Comparison of ENCODE assay signal across 9 cellular contexts in genomic region chr10:7666253-7667023, GRCh38. TPM values are rescaled to one million over a fixed set of nuclear protein-coding genes. Genes with fewer than 3 reads are reported as not detected.
DNase-seq lines count a peak whose midpoint lies in the region; ATAC-seq, FAIRE-seq and TF ChIP-seq lines count a peak whose summit lies in the region.
"Had no signal": no experiment of that assay in that cellular context is flagged by ENCODE, and none has a peak within 500 bp of the region (broad histone marks: within the 10 kb centered on the region; RNA-seq: fewer than 3 reads in every experiment).

Gene ITIH5 (minus strand): TSS chr10:7666966. CDS start chr10:7666892, 74 bp downstream.

- H3K4me1 Mint-ChIP-seq in stimulated activated effector memory CD8-positive, alpha-beta T cell treated with anti-CD3 and anti-CD28 coated beads, Interleukin-12 subunit alpha, Interleukin-12 subunit beta, amount 100 ng/mL, for 72 hours: peaks cover 15% of the 10 kb centered on the region

- no peaks in the 10 kb centered on the region for H3K79me2 ChIP-seq in keratinocyte (ENCODE audit: control insufficient read depth, insufficient read depth, low read length)

- POLR2A ChIA-PET in HEK293 (lab: Yijun Ruan, JAX): no interaction called here

- H3K9me1 ChIP-seq in keratinocyte (ENCODE audit: control insufficient read depth, extremely low read depth, insufficient read depth, low read length): no peaks in the 10 kb centered on the region

- FAIRE-seq in keratinocyte (lab: Jason Lieb, UNC): no peak

- no peak within 1 kb of the TSS for H3K9ac ChIP-seq in keratinocyte (ENCODE audit: control insufficient read depth, extremely low read depth, insufficient read depth, low read length)

- H3K9me3 Mint-ChIP-seq in stimulated activated effector memory CD8-positive, alpha-beta T cell treated with anti-CD3 and anti-CD28 coated beads, Interleukin-12 subunit alpha, Interleukin-12 subunit beta, amount 100 ng/mL, for 72 hours: no peaks in the 10 kb centered on the region

- H3K27ac Mint-ChIP-seq in stimulated activated effector memory CD8-positive, alpha-beta T cell treated with anti-CD3 and anti-CD28 coated beads, Interleukin-12 subunit alpha, Interleukin-12 subunit beta, amount 100 ng/mL, for 72 hours: no peak within 1 kb of the TSS

- H3K9me3 ChIP-seq in HEK293 (ENCODE audit: control insufficient read depth, insufficient read depth, low read depth, low read length): no peaks in the 10 kb centered on the region
- H3K9me3 ChIP-seq in ascending aorta: no peaks in the 10 kb centered on the region
- H3K9me3 ChIP-seq in keratinocyte (ENCODE audit: control insufficient read depth, low read depth, low read length): no peaks in the 10 kb centered on the region

- H3K4me1 ChIP-seq in HEK293 (ENCODE audit: control insufficient read depth, insufficient read depth, low read length): 0 out of 2 replicates have a peak, but pooled peaks cover 2% of the 10 kb centered on the region
- H3K4me1 ChIP-seq in ascending aorta: peaks cover 0 to 7% of the 10 kb centered on the region in 2 donors
- peaks cover 4% of the 10 kb centered on the region for H3K4me1 ChIP-seq in keratinocyte (ENCODE audit: control insufficient read depth, extremely low read depth, insufficient read depth, low read length)

- dilution Hi-C loops in keratinocyte (cut with MboI; ENCODE audit: extremely low pct_ligation_motif_present, low sequenced_read_pairs): no loop called here

- H3K4me3 ChIP-seq in HEK293 (ENCODE audit: low read depth, low read length): peak within 1 kb of the TSS; percentile 59
- peak within 1 kb of the TSS; percentile 90 to 91 for H3K4me3 ChIP-seq in ascending aorta
- H3K4me3 ChIP-seq in keratinocyte (ENCODE audit: control insufficient read depth in 2 of 3, extremely low read depth in 1 of 3, insufficient read depth in 2 of 3, low read depth in 1 of 3, low read length in 3 of 3): peak within 1 kb of the TSS; percentile 14 to 26 (median 15)

- H3K27me3 ChIP-seq in ascending aorta (no peaks in the 10 kb centered on the region), keratinocyte (ENCODE audit: control insufficient read depth, extremely low read depth, insufficient read depth, low read length) (peaks cover 33% of the 10 kb centered on the region)

- H3K36me3 ChIP-seq in HEK293 (ENCODE audit: control insufficient read depth in 2 of 2, insufficient read depth in 1 of 2, low read length in 2 of 2) (no peaks in the 10 kb centered on the region), ascending aorta (no peaks in the 10 kb centered on the region), keratinocyte (ENCODE audit: control insufficient read depth in 2 of 2, extremely low read depth in 1 of 2, insufficient read depth in 2 of 2, low read length in 2 of 2) (no peaks in the 10 kb centered on the region)

- DNase-seq in ascending aorta (ENCODE audit: low spot score in 2 of 2) (no peak), keratinocyte (ENCODE audit: low read depth, low spot score) (no peak), UCSD-AML1 (lab: John Stamatoyannopoulos, UW; ENCODE audit: unreplicated experiment) (no peak), T-helper 9 cell (no peak), SIG-M5 (lab: John Stamatoyannopoulos, UW) (no peak)
- no peak for DNase-seq in stimulated activated effector memory CD8-positive, alpha-beta T cell treated with anti-CD3 and anti-CD28 coated beads, Interleukin-12 subunit alpha, Interleukin-12 subunit beta, amount 100 ng/mL, for 72 hours (ENCODE audit: low spot score in 2 of 2)

- no peak within 1 kb of the TSS for H2AFZ ChIP-seq in keratinocyte (ENCODE audit: control insufficient read depth, low read length)

- H3K4me2 ChIP-seq in keratinocyte (ENCODE audit: control insufficient read depth, extremely low read depth, insufficient read depth, low read depth, low read length): peak within 1 kb of the TSS; percentile 25

- CTCF ChIA-PET in HEK293 (lab: Yijun Ruan, JAX): interaction anchor here (0.6 to 1.3 kb wide), 3 partner anchors 21 to 141 kb away, joined by 4 read pairs; no protein-coding TSS in a partner anchor

- no peak for TF ChIP-seq CTCF in HEK293 (tag by site-specific recombination; IDR thresholded peaks at IDR 0.05)
- no peak for TF ChIP-seq CTCF in ascending aorta (IDR thresholded peaks at IDR 0.05)
- no peak for TF ChIP-seq CTCF in keratinocyte (optimal IDR thresholded peaks at IDR 0.05 in 1 of 3, IDR thresholded peaks at IDR 0.05 in 1 of 3, conservative IDR thresholded peaks at IDR 0.05 in 1 of 3; ENCODE audit: extremely low read depth in 1 of 3, insufficient read depth in 2 of 3, low read length in 3 of 3)

- intact Hi-C loops in ascending aorta (cut with DNase I): no loop called here

- ATAC-seq in stimulated activated effector memory CD8-positive, alpha-beta T cell treated with anti-CD3 and anti-CD28 coated beads, Interleukin-12 subunit alpha, Interleukin-12 subunit beta, amount 100 ng/mL, for 72 hours: peak; percentile 60
- no peak for ATAC-seq in HG03280 (IDR thresholded peaks at IDR 0.05; ENCODE audit: unreplicated experiment)
- ATAC-seq: HCT116 had no signal

- H3K4me3 Mint-ChIP-seq in stimulated activated effector memory CD8-positive, alpha-beta T cell treated with anti-CD3 and anti-CD28 coated beads, Interleukin-12 subunit alpha, Interleukin-12 subunit beta, amount 100 ng/mL, for 72 hours: peak within 1 kb of the TSS; percentile 77

- H3K27ac ChIP-seq in HEK293 (ENCODE audit: extremely low read depth, low read depth, low read length): no peak within 1 kb of the TSS
- H3K27ac ChIP-seq in ascending aorta: peak within 1 kb of the TSS in 1 of 2 donors; percentile 34
- no peak within 1 kb of the TSS for H3K27ac ChIP-seq in keratinocyte (ENCODE audit: control insufficient read depth, insufficient read depth, low read length)

- H4K20me1 ChIP-seq in keratinocyte (ENCODE audit: control insufficient read depth, extremely low read depth, insufficient read depth, low read length): no peaks in the 10 kb centered on the region

- no peaks in the 10 kb centered on the region for H3K36me3 Mint-ChIP-seq in stimulated activated effector memory CD8-positive, alpha-beta T cell treated with anti-CD3 and anti-CD28 coated beads, Interleukin-12 subunit alpha, Interleukin-12 subunit beta, amount 100 ng/mL, for 72 hours

TF ChIP-seq in HEK293, 187 proteins besides CTCF, POLR2A, EP300 and RAD21 (continues in another document):
- peak; percentile 53 for TF ChIP-seq PATZ1 (tag by site-specific recombination; IDR thresholded peaks at IDR 0.05)
- 0 out of 2 replicates have a peak, but pooled peaks have one; percentile 44 for TF ChIP-seq ZBTB10 (tag by site-specific recombination; IDR thresholded peaks at IDR 0.05)
- no peak for TF ChIP-seq ZNF274 (IDR thresholded peaks at IDR 0.05; ENCODE audit: low read length)
- no peak for TF ChIP-seq ZNF274 (tag by site-specific recombination; IDR thresholded peaks at IDR 0.05; ENCODE audit: borderline replicate concordance)
- TF ChIP-seq ZNF146 (tag by site-specific recombination; IDR thresholded peaks at IDR 0.05): no peak
- TF ChIP-seq ZNF174 (tag by site-specific recombination; IDR thresholded peaks at IDR 0.05): no peak
- no peak; the same call in 1 of the 2 replicates for TF ChIP-seq SP2 (tag by site-specific recombination; IDR thresholded peaks at IDR 0.05)
- TF ChIP-seq ZNF544 (tag by site-specific recombination; IDR thresholded peaks at IDR 0.05): no peak
- peak; percentile 47; the same call in 1 of the 2 replicates for TF ChIP-seq KLF1 (tag by site-specific recombination; IDR thresholded peaks at IDR 0.05)
- no peak for TF ChIP-seq ZNF404 (tag by site-specific recombination; IDR thresholded peaks at IDR 0.05)
- no peak for TF ChIP-seq SCRT1 (tag by site-specific recombination; IDR thresholded peaks at IDR 0.05; ENCODE audit: borderline replicate concordance)

RNA-seq across cellular contexts. Expression of gene ITIH5, which starts in this region (rescaled TPM):
- total RNA-seq in ascending aorta: 19.4 TPM
- 0.10 TPM in 1 of 3 replicates, not detected in the others for polyA plus RNA-seq in keratinocyte
- polyA plus RNA-seq in keratinocyte (2011; ENCODE audit: low read depth): not detected
- polyA plus RNA-seq in keratinocyte (2011; cell fraction: cytosol; rRNA removed): 0.03 TPM in 1 of 2 replicates, not detected in the other
- polyA plus RNA-seq in keratinocyte (2011; cell fraction: nucleus; rRNA removed): not detected in 2 replicates
- not detected in 2 replicates for polyA plus RNA-seq in keratinocyte (2012; ENCODE audit: low replicate concordance)
- polyA minus RNA-seq in keratinocyte: not detected in 3 replicates
- not detected for polyA minus RNA-seq in keratinocyte (2011; cell fraction: cytosol; rRNA and poly(A)+ RNA removed)
- polyA minus RNA-seq in keratinocyte (2011; cell fraction: nucleus; rRNA and poly(A)+ RNA removed): not detected in 2 replicates

Comparison
In these comparisons a context has a peak if more than half of its experiments do, and no peak if none do; other contexts are left out.
1. H3K4me3 ChIP-seq: peak in every context shown above with its lines; median percentile 90 in ascending aorta; 59 in HEK293; 15 in keratinocyte.